22 cellular contexts compared by ENCODE assay signal in genomic region chr3:26989042-26989441, GRCh38.
"Had no signal": no experiment of that assay in that cellular context is flagged by ENCODE, and none has a peak within 500 bp of the region (broad histone marks: within the 10 kb centered on the region; RNA-seq: fewer than 3 reads in every experiment).

No MANE protein-coding gene starts in this region.

- H3K36me3 Mint-ChIP-seq: mesothelial cell of epicardium; natural killer cell treated with Interleukin-12 subunit alpha and Interleukin-12 subunit beta and Interleukin-15 and Interleukin-18, amount 100 ng/mL, for 72 hours; stimulated activated memory B cell treated with anti-CD40 and anti-IgM and Interleukin-4, amounts not matched to agents 10 μg/mL and 1 μg/mL and 100 μg/mL, for 72 hours; type B pancreatic cell had no signal

- DNase-seq: activated CD4-positive, alpha-beta T cell treated with anti-CD3 and anti-CD28 coated beads, Interleukin-2, amount 10 ng/mL, durations not matched to agents 24 days and 14 days; activated CD8-positive, alpha-beta T cell treated with anti-CD3 and anti-CD28 coated beads for 36 hours; activated naive CD4-positive, alpha-beta T cell treated with anti-CD3 and anti-CD28 coated beads for 36 hours; activated T-cell treated with anti-CD3 and anti-CD28 coated beads, Interleukin-2, amount 50 U/mL, for 24 hours; anterior cingulate cortex; brain microvascular endothelial cell; colonic mucosa; foreskin keratinocyte; islet precursor cell; left colon; pancreas; sigmoid colon; stimulated activated CD4-positive, alpha-beta T cell treated with anti-CD3 and anti-CD28 coated beads, Interleukin-4, amount 100 ng/mL, for 24 hours; testis had no signal

- H3K36me3 ChIP-seq: brain microvascular endothelial cell, colonic mucosa, neutrophil, pancreas, sigmoid colon had no signal

- H3K9me3 Mint-ChIP-seq: activated CD8-positive, alpha-beta T cell treated with anti-CD3 and anti-CD28 coated beads for 36 hours; type B pancreatic cell had no signal

- H3K4me3 Mint-ChIP-seq: activated CD4-positive, alpha-beta T cell treated with anti-CD3 and anti-CD28 coated beads, Interleukin-2, amount 10 ng/mL, durations not matched to agents 24 days and 14 days; activated CD8-positive, alpha-beta T cell treated with anti-CD3 and anti-CD28 coated beads for 36 hours; activated naive CD4-positive, alpha-beta T cell treated with anti-CD3 and anti-CD28 coated beads for 36 hours; activated T-cell treated with anti-CD3 and anti-CD28 coated beads, Interleukin-2, amount 50 U/mL, for 24 hours; central memory CD8-positive, alpha-beta T cell; mesothelial cell of epicardium; natural killer cell treated with Interleukin-12 subunit alpha and Interleukin-12 subunit beta and Interleukin-15 and Interleukin-18, amount 100 ng/mL, for 72 hours; stimulated activated memory B cell treated with anti-CD40 and anti-IgM and Interleukin-4, amounts not matched to agents 10 μg/mL and 1 μg/mL and 100 μg/mL, for 72 hours; type B pancreatic cell had no signal

- H3K27me3 ChIP-seq: brain microvascular endothelial cell, colonic mucosa, foreskin keratinocyte, hepatocyte, neutrophil, pancreas, sigmoid colon, testis had no signal

- H3K4me3 ChIP-seq: colonic mucosa, hepatocyte, pancreas, sigmoid colon, testis had no signal

- H3K27ac Mint-ChIP-seq: activated CD4-positive, alpha-beta T cell treated with anti-CD3 and anti-CD28 coated beads, Interleukin-2, amount 10 ng/mL, durations not matched to agents 24 days and 14 days; activated CD8-positive, alpha-beta T cell treated with anti-CD3 and anti-CD28 coated beads for 36 hours; activated naive CD4-positive, alpha-beta T cell treated with anti-CD3 and anti-CD28 coated beads for 36 hours; activated T-cell treated with anti-CD3 and anti-CD28 coated beads, Interleukin-2, amount 50 U/mL, for 24 hours; activated T-helper 2 cell treated with anti-CD3 and anti-CD28 coated beads, Interferon-gamma antibody, Interleukin-2, Interleukin-4, amounts not matched to agents 10 μg/mL and 5 μg/mL and 100 μg/mL, durations not matched to agents 14 hours and 24 hours and 36 hours; mesothelial cell of epicardium; natural killer cell treated with Interleukin-12 subunit alpha and Interleukin-12 subunit beta and Interleukin-15 and Interleukin-18, amount 100 ng/mL, for 72 hours; stimulated activated memory B cell treated with anti-CD40 and anti-IgM and Interleukin-4, amounts not matched to agents 10 μg/mL and 1 μg/mL and 100 μg/mL, for 72 hours; type B pancreatic cell had no signal

- ATAC-seq: activated CD8-positive, alpha-beta T cell treated with anti-CD3 and anti-CD28 coated beads for 36 hours; foreskin keratinocyte; left colon; natural killer cell treated with Interleukin-12 subunit alpha and Interleukin-12 subunit beta and Interleukin-15 and Interleukin-18, amount 100 ng/mL, for 72 hours; stimulated activated memory B cell treated with anti-CD40 and anti-IgM and Interleukin-4, amounts not matched to agents 10 μg/mL and 1 μg/mL and 100 μg/mL, for 72 hours had no signal

- FAIRE-seq: pancreas had no signal

- H3K4me1 Mint-ChIP-seq: activated CD4-positive, alpha-beta T cell treated with anti-CD3 and anti-CD28 coated beads, Interleukin-2, amount 10 ng/mL, durations not matched to agents 24 days and 14 days; central memory CD8-positive, alpha-beta T cell; mesothelial cell of epicardium; stimulated activated memory B cell treated with anti-CD40 and anti-IgM and Interleukin-4, amounts not matched to agents 10 μg/mL and 1 μg/mL and 100 μg/mL, for 72 hours had no signal
